In genomic region chr10:137031-137430, GRCh38 we compare ENCODE assay signal across 1 cellular context.
TF ChIP-seq lines count a peak whose summit lies in the region.

No MANE protein-coding gene starts in this region.

TF ChIP-seq in GM23338, 12 proteins besides CTCF, POLR2A, EP300 and RAD21 (continued from another document):
- TF ChIP-seq ZNF462 (CRISPR knock-in tag; IDR thresholded peaks at IDR 0.05), result no peak
TF ChIP-seq in GM23338: peak in this region for 0.
